Comparison of ENCODE assay signal across 8 cellular contexts in the genomic region with DNA sequence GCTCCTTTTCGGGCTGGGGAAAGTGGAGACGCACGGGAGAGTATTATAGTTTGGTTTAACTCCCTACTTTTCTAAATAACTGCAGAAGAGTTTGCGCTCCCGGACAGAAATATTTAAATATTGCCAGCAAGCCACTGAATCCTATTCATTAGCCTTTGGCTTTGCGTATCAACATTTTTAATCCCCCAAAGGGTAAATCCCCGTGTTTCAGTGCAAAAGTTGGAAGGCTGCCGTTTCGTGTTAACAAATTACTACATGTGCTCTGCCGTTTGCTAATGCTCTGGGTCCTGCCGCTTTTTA. TPM values are rescaled to one million over a fixed set of nuclear protein-coding genes. Genes with fewer than 3 reads are reported as not detected.
DNase-seq lines count a peak whose midpoint lies in the region; ATAC-seq and TF ChIP-seq lines count a peak whose summit lies in the region.

No MANE protein-coding gene starts in this region.

- peaks cover 40% of the 10 kb centered on the region for H3K27me3 Mint-ChIP-seq in T-helper 17 cell

- H3K9me3 ChIP-seq in T-helper 17 cell (ENCODE audit: control insufficient read depth, low read length, poor library complexity, severe bottlenecking): no peaks in the 10 kb centered on the region
- no peaks in the 10 kb centered on the region for H3K9me3 ChIP-seq in gastroesophageal sphincter
- no peaks in the 10 kb centered on the region for H3K9me3 ChIP-seq in gastrocnemius medialis

- peak overlapping the region; percentile 98 for H3K4me3 Mint-ChIP-seq in T-helper 17 cell

- peak overlapping the region; percentile 85 for H3K27ac Mint-ChIP-seq in T-helper 17 cell

- H3K4me1 Mint-ChIP-seq in T-helper 17 cell: peaks cover 20% of the 10 kb centered on the region

- intact Hi-C loops in gastrocnemius medialis (cut with DNase I; ENCODE audit: low total_unique reads): loop anchor here (1.0 to 2.0 kb wide), 2 partner anchors 82 to 179 kb away; no protein-coding TSS in a partner anchor

- in situ Hi-C loops in gastrocnemius medialis (cut with MboI; ENCODE audit: low sequenced_read_pairs in 4 of 4): loop anchor here in 1 of 4 donors (10.0 kb wide), 2 partner anchors 79 to 149 kb away; no protein-coding TSS in a partner anchor

- no peak for TF ChIP-seq CTCF in GM12875 (IDR thresholded peaks at IDR 0.05; ENCODE audit: borderline replicate concordance, insufficient read depth, low read depth, low read length)
- TF ChIP-seq CTCF in gastroesophageal sphincter (IDR thresholded peaks at IDR 0.05): no peak
- no peak for TF ChIP-seq CTCF in gastrocnemius medialis (IDR thresholded peaks at IDR 0.05 in 4 of 5, conservative IDR thresholded peaks at IDR 0.05 in 1 of 5)

- H3K36me3 ChIP-seq in gastroesophageal sphincter: no peaks in the 10 kb centered on the region
- H3K36me3 ChIP-seq in gastrocnemius medialis: no peaks in the 10 kb centered on the region

- TF ChIP-seq EP300 in gastroesophageal sphincter (IDR thresholded peaks at IDR 0.05): no peak

- ATAC-seq in T-helper 17 cell (no peak), gastroesophageal sphincter (no peak), gastrocnemius medialis (no peak), GM21381 (IDR thresholded peaks at IDR 0.05; ENCODE audit: unreplicated experiment) (no peak)

- WGBS in gastroesophageal sphincter (ENCODE audit: low coverage in 1 of 2), 2 donors: 0% methylated on average over 5 to 11 of the region's 11 CpGs

- H3K4me3 ChIP-seq in GM12875 (ENCODE audit: low read depth, low read length): peak overlapping the region; percentile 50
- peak overlapping the region; percentile 72 to 89 for H3K4me3 ChIP-seq in gastroesophageal sphincter
- H3K4me3 ChIP-seq in gastrocnemius medialis: peak overlapping the region; percentile 70 to 99 (median 94)

- H3K36me3 Mint-ChIP-seq in T-helper 17 cell (ENCODE audit: low read depth): no peaks in the 10 kb centered on the region

- DNase-seq in T-helper 17 cell: no peak
- no peak for DNase-seq in gastrocnemius medialis
- DNase-seq in DMS 273 treated with DMSO at 0.1 percent for 48 hours (lab: John Stamatoyannopoulos, UW): no peak
- no peak for DNase-seq in NCI-H446 (lab: John Stamatoyannopoulos, UW)
- DNase-seq in SK-N-DZ (ENCODE audit: low spot score): no peak

- no peak for TF ChIP-seq POLR2A in gastroesophageal sphincter (IDR thresholded peaks at IDR 0.05)
- TF ChIP-seq POLR2A in gastrocnemius medialis (IDR thresholded peaks at IDR 0.05): peak in 1 of 2 donors; percentile 59

- H3K27me3 ChIP-seq in gastroesophageal sphincter: peaks cover 39% of the 10 kb centered on the region
- H3K27me3 ChIP-seq in gastrocnemius medialis: no peaks in the 10 kb centered on the region

- peaks cover 0 to 37% (median 3%) of the 10 kb centered on the region in 3 donors for H3K4me1 ChIP-seq in gastroesophageal sphincter
- H3K4me1 ChIP-seq in gastrocnemius medialis: peaks cover 46 to 48% of the 10 kb centered on the region in 2 donors

- peak overlapping the region; percentile 6 to 79 (median 64) for H3K27ac ChIP-seq in gastroesophageal sphincter
- peak overlapping the region; percentile 91 to 94 (median 94) for H3K27ac ChIP-seq in gastrocnemius medialis

RNA-seq across cellular contexts. Expression of gene DPF3, which starts 0.4 kb away (rescaled TPM):
- total RNA-seq in T-helper 17 cell (1 to 10 TPM in 1 of 2 donors, under 1 TPM in 1; 0.13 to 1.2 TPM), gastroesophageal sphincter (1 to 10 TPM in 2 of 4 donors, under 1 TPM in 2; 0.13 to 4.4 (median 2.1) TPM), gastrocnemius medialis (10 to 100 TPM; 16.7 to 27.8 (median 20.3) TPM)
- 0.08 and 0.36 TPM in 2 replicates for polyA plus RNA-seq in SK-N-DZ (2014; cell fraction: cytosol; rRNA removed)
- 0.95 and 6.7 TPM in 2 replicates for polyA plus RNA-seq in SK-N-DZ (2014; cell fraction: nucleus; rRNA removed)

RNA-seq across cellular contexts. Expression of gene DCAF4, which starts 32.0 kb away (rescaled TPM):
- 10 to 100 TPM; 27.0 to 30.7 TPM for total RNA-seq in T-helper 17 cell
- total RNA-seq in gastroesophageal sphincter: 10 to 100 TPM in 3 of 4 donors, 1 to 10 TPM in 1; 9.0 to 22.6 (median 19.8) TPM
- 10 to 100 TPM; 13.9 to 38.3 (median 25.7) TPM for total RNA-seq in gastrocnemius medialis
- 28.2 and 49.8 TPM in 2 replicates for polyA plus RNA-seq in SK-N-DZ (2014; cell fraction: cytosol; rRNA removed)
- 39.9 and 79.4 TPM in 2 replicates for polyA plus RNA-seq in SK-N-DZ (2014; cell fraction: nucleus; rRNA removed)
